ENCODE assay signal across 8 cellular contexts in genomic region chr2:100321181-100321880, GRCh38. TPM values are rescaled to one million over a fixed set of nuclear protein-coding genes. Genes with fewer than 3 reads are reported as not detected.
DNase-seq lines count a peak whose midpoint lies in the region; ATAC-seq and TF ChIP-seq lines count a peak whose summit lies in the region.

No MANE protein-coding gene starts in this region.

- no peaks in the 10 kb centered on the region for H3K4me1 Mint-ChIP-seq in activated CD4-positive, alpha-beta T cell treated with anti-CD3 and anti-CD28 coated beads for 36 hours
- H3K4me1 Mint-ChIP-seq in endodermal cell = no peaks in the 10 kb centered on the region

- no peak overlapping the region for H2BK120ac ChIP-seq in mesenchymal stem cell (ENCODE audit: low read depth, low read length)

- peaks cover 24% of the 10 kb centered on the region for H3K9me3 ChIP-seq in NT2/D1 (ENCODE audit: insufficient read depth, low read length)
- peaks cover 20% of the 10 kb centered on the region for H3K9me3 ChIP-seq in endodermal cell (ENCODE audit: control insufficient read depth, low read length)
- peaks cover 28% of the 10 kb centered on the region for H3K9me3 ChIP-seq in mesenchymal stem cell (ENCODE audit: control insufficient read depth, low read length)
- H3K9me3 ChIP-seq in thymus (ENCODE audit: control insufficient read depth) = peaks cover 1% of the 10 kb centered on the region

- H3K4me2 ChIP-seq in mesenchymal stem cell (ENCODE audit: low read length, poor library complexity, severe bottlenecking) = peak overlapping the region; percentile 84

- H3K9me3 Mint-ChIP-seq in activated CD4-positive, alpha-beta T cell treated with anti-CD3 and anti-CD28 coated beads for 36 hours (ENCODE audit: low read depth) = peaks cover 14% of the 10 kb centered on the region
- H3K9me3 Mint-ChIP-seq in endodermal cell = peaks cover 27% of the 10 kb centered on the region

- no peak overlapping the region for H2BK5ac ChIP-seq in mesenchymal stem cell (ENCODE audit: low read depth, low read length, poor library complexity, severe bottlenecking)

- H3K4me1 ChIP-seq in NT2/D1 (ENCODE audit: insufficient read depth, insufficient read length) = no peaks in the 10 kb centered on the region
- no peaks in the 10 kb centered on the region for H3K4me1 ChIP-seq in endodermal cell (ENCODE audit: control insufficient read depth, insufficient read depth, low read length)
- H3K4me1 ChIP-seq in mesenchymal stem cell (ENCODE audit: control insufficient read depth, insufficient read depth, low read depth, low read length) = peaks cover 10% of the 10 kb centered on the region
- H3K4me1 ChIP-seq in thymus (ENCODE audit: control insufficient read depth, insufficient read depth, low read length) = peaks cover 4% of the 10 kb centered on the region

- H4K8ac ChIP-seq in mesenchymal stem cell (ENCODE audit: low read length) = no peak overlapping the region

- no peak overlapping the region for H3K14ac ChIP-seq in mesenchymal stem cell (ENCODE audit: low read length in 2 of 2)

- H3K27me3 ChIP-seq in NT2/D1 (ENCODE audit: insufficient read depth, insufficient read length) (peaks cover 67% of the 10 kb centered on the region), endodermal cell (ENCODE audit: control insufficient read depth, insufficient read depth, low read length, poor library complexity, severe bottlenecking) (peaks cover 61% of the 10 kb centered on the region), mesenchymal stem cell (ENCODE audit: control insufficient read depth in 1 of 2, insufficient read depth in 1 of 2, low read length in 2 of 2) (peaks cover 27 to 60% of the 10 kb centered on the region in 2 experiments), thymus (ENCODE audit: control insufficient read depth, insufficient read depth) (peaks cover 39% of the 10 kb centered on the region)

- peaks cover 3% of the 10 kb centered on the region for H3K36me3 Mint-ChIP-seq in activated CD4-positive, alpha-beta T cell treated with anti-CD3 and anti-CD28 coated beads for 36 hours (ENCODE audit: low read depth)
- H3K36me3 Mint-ChIP-seq in endodermal cell (ENCODE audit: low read depth) = peaks cover 2% of the 10 kb centered on the region

- peaks cover 56% of the 10 kb centered on the region for H3K27me3 Mint-ChIP-seq in activated CD4-positive, alpha-beta T cell treated with anti-CD3 and anti-CD28 coated beads for 36 hours
- peaks cover 67% of the 10 kb centered on the region for H3K27me3 Mint-ChIP-seq in endodermal cell (ENCODE audit: insufficient read depth)

- DNase-seq in activated CD4-positive, alpha-beta T cell treated with anti-CD3 and anti-CD28 coated beads for 36 hours = peak; percentile 45
- DNase-seq in activated CD4-positive, alpha-beta T cell treated with anti-CD3 and anti-CD28 coated beads, Interleukin-2, amount 50 U/mL, for 1 hour = no peak
- peak; percentile 67 for DNase-seq in NT2/D1 (ENCODE audit: low read depth, low spot score)
- peak; percentile 89 for DNase-seq in endodermal cell
- DNase-seq in mesenchymal stem cell = peak; percentile 8

- intact Hi-C loops in activated CD4-positive, alpha-beta T cell treated with anti-CD3 and anti-CD28 coated beads for 36 hours (cut with DNase I, micrococcal nuclease) = no loop called here

- H3K27ac ChIP-seq in endodermal cell (ENCODE audit: low read depth, low read length) = no peak overlapping the region
- H3K27ac ChIP-seq in mesenchymal stem cell (ENCODE audit: low read length, poor library complexity, severe bottlenecking) = no peak overlapping the region
- H3K27ac ChIP-seq in thymus (ENCODE audit: low read depth) = peak overlapping the region; percentile 18

- POLR2A ChIA-PET in activated CD4-positive, alpha-beta T cell treated with anti-CD3 and anti-CD28 coated beads for 36 hours (lab: Charles Lee) = no interaction called here

- CTCF ChIA-PET in activated CD4-positive, alpha-beta T cell treated with anti-CD3 and anti-CD28 coated beads for 36 hours (lab: Charles Lee) = interaction anchor here (0.6 to 2.1 kb wide), 4 partner anchors 23 to 59 kb away, joined by 4 to 6 read pairs (median 4); no protein-coding TSS in a partner anchor

- H2BK12ac ChIP-seq in mesenchymal stem cell (ENCODE audit: low read length in 2 of 2) = no peak overlapping the region

- H3K36me3 ChIP-seq in NT2/D1 (ENCODE audit: insufficient read depth, insufficient read length, low read length) (no peaks in the 10 kb centered on the region), endodermal cell (ENCODE audit: control insufficient read depth, insufficient read depth, low read length) (no peaks in the 10 kb centered on the region), mesenchymal stem cell (ENCODE audit: control insufficient read depth in 1 of 2, insufficient read depth in 2 of 2, low read depth in 1 of 2, low read length in 2 of 2) (no peaks in the 10 kb centered on the region), thymus (ENCODE audit: control insufficient read depth, insufficient read depth) (no peaks in the 10 kb centered on the region)

- no peak overlapping the region for H2BK15ac ChIP-seq in mesenchymal stem cell (ENCODE audit: low read depth, poor library complexity, severe bottlenecking)

- H3K79me1 ChIP-seq in mesenchymal stem cell (replicated peaks; ENCODE audit: low read length, poor library complexity, severe bottlenecking) = no peaks in the 10 kb centered on the region

- H4K91ac ChIP-seq in mesenchymal stem cell (ENCODE audit: low read length) = no peak overlapping the region

- peak overlapping the region; percentile 82 for H2AFZ ChIP-seq in mesenchymal stem cell (ENCODE audit: low read depth, low read length)

- H3K4me3 Mint-ChIP-seq in activated CD4-positive, alpha-beta T cell treated with anti-CD3 and anti-CD28 coated beads for 36 hours = no peak overlapping the region
- peak overlapping the region; percentile 36 for H3K4me3 Mint-ChIP-seq in endodermal cell

- peak overlapping the region in 1 of 2 experiments; percentile 5 for H3K23ac ChIP-seq in mesenchymal stem cell (ENCODE audit: low read length in 2 of 2)

- no peak overlapping the region for H3K4ac ChIP-seq in mesenchymal stem cell (ENCODE audit: low read depth in 1 of 2, low read length in 2 of 2)

- TF ChIP-seq CTCF in endodermal cell (conservative IDR thresholded peaks at IDR 0.05) = peak; percentile 71

- H3K9ac ChIP-seq in NT2/D1 (ENCODE audit: insufficient read length, low read depth) = peak overlapping the region; percentile 74
- H3K9ac ChIP-seq in endodermal cell (ENCODE audit: extremely low read depth, low read length, poor library complexity, severe bottlenecking) = no peak overlapping the region
- no peak overlapping the region for H3K9ac ChIP-seq in mesenchymal stem cell (ENCODE audit: low read length)

- peak; percentile 53 for ATAC-seq in activated CD4-positive, alpha-beta T cell treated with anti-CD3 and anti-CD28 coated beads for 36 hours
- ATAC-seq in GM19463 (IDR thresholded peaks at IDR 0.05; ENCODE audit: unreplicated experiment) = no peak
- no peak for ATAC-seq in GM18858 (IDR thresholded peaks at IDR 0.05; ENCODE audit: unreplicated experiment)

- H3K27ac Mint-ChIP-seq in activated CD4-positive, alpha-beta T cell treated with anti-CD3 and anti-CD28 coated beads for 36 hours = no peak overlapping the region
- no peak overlapping the region for H3K27ac Mint-ChIP-seq in endodermal cell

- H3K4me3 ChIP-seq in NT2/D1 (ENCODE audit: insufficient read length, low read depth) (peak overlapping the region; percentile 67), endodermal cell (ENCODE audit: low read length) (peak overlapping the region; percentile 61), mesenchymal stem cell (ENCODE audit: insufficient read depth in 1 of 2, low read depth in 1 of 2, low read length in 2 of 2) (peak overlapping the region in 1 of 2 experiments; percentile 73), thymus (ENCODE audit: low read length) (peak overlapping the region; percentile 44)

- peak overlapping the region in 1 of 2 experiments; percentile 24 for H3K18ac ChIP-seq in mesenchymal stem cell (ENCODE audit: low read depth in 1 of 2, low read length in 2 of 2)

- 0 to 1% methylated on average over 21 to 79 of the region's 79 CpGs for WGBS in endodermal cell (ENCODE audit: insufficient coverage in 1 of 2, insufficient read length in 1 of 2), 2 experiments
- 2% methylated on average over 32 of the region's 79 CpGs for WGBS in mesenchymal stem cell
- WGBS in thymus = 1% methylated on average over 79 of the region's 79 CpGs

- no peak overlapping the region for H2AK5ac ChIP-seq in mesenchymal stem cell (ENCODE audit: low read length, severe bottlenecking)

RNA-seq across cellular contexts. Expression of gene LONRF2, which starts 1.0 kb away (rescaled TPM):
- under 1 TPM; 0.02 to 0.04 TPM for total RNA-seq in activated CD4-positive, alpha-beta T cell treated with anti-CD3 and anti-CD28 coated beads for 36 hours
- under 1 TPM; 0.40 to 0.71 TPM for total RNA-seq in endodermal cell
- polyA plus RNA-seq in endodermal cell (2013, experiment 1 of 2) = 0.39 TPM
- polyA plus RNA-seq in endodermal cell (2013, experiment 2 of 2) = 0.37 TPM
- polyA plus RNA-seq in mesenchymal stem cell (2013, experiment 1 of 2) = 0.06 TPM
- 0.04 TPM for polyA plus RNA-seq in mesenchymal stem cell (2013, experiment 2 of 2)
- polyA plus RNA-seq in thymus = 0.62 TPM
